11 cellular contexts compared by ENCODE assay signal in genomic region chrX:2665387-2666304, GRCh38.
"Had no signal": no experiment of that assay in that cellular context is flagged by ENCODE, and none has a peak within 500 bp of the region (broad histone marks: within the 10 kb centered on the region; RNA-seq: fewer than 3 reads in every experiment).

No MANE protein-coding gene starts in this region.

- H3K36me3 ChIP-seq: adrenal gland, thyroid gland had no signal

- H3K27ac Mint-ChIP-seq: dendritic cell treated with granulocyte-macrophage colony-stimulating factor and Interleukin-4, amounts not matched to agents 40 ng/mL and 50 ng/mL, for 4 days had no signal

- H3K9me3 Mint-ChIP-seq: activated CD4-positive, alpha-beta memory T cell treated with anti-CD3 and anti-CD28 coated beads for 36 hours; dendritic cell treated with granulocyte-macrophage colony-stimulating factor and Interleukin-4, amounts not matched to agents 40 ng/mL and 50 ng/mL, for 4 days; immature natural killer cell had no signal

- H3K4me3 Mint-ChIP-seq: activated CD4-positive, alpha-beta memory T cell treated with anti-CD3 and anti-CD28 coated beads for 36 hours; dendritic cell treated with granulocyte-macrophage colony-stimulating factor and Interleukin-4, amounts not matched to agents 40 ng/mL and 50 ng/mL, for 4 days; immature natural killer cell had no signal

- H3K4me1 Mint-ChIP-seq: immature natural killer cell had no signal

- H3K27ac ChIP-seq: adrenal gland, thyroid gland had no signal

- H3K27me3 ChIP-seq: adrenal gland, thyroid gland had no signal

- H3K27me3 Mint-ChIP-seq: activated CD4-positive, alpha-beta memory T cell treated with anti-CD3 and anti-CD28 coated beads for 36 hours; dendritic cell treated with granulocyte-macrophage colony-stimulating factor and Interleukin-4, amounts not matched to agents 40 ng/mL and 50 ng/mL, for 4 days had no signal

- FAIRE-seq: urothelium cell line had no signal

- H3K9me3 ChIP-seq: adrenal gland, thyroid gland had no signal

- DNase-seq: activated CD4-positive, alpha-beta memory T cell treated with anti-CD3 and anti-CD28 coated beads for 36 hours; activated naive CD4-positive, alpha-beta T cell; adrenal gland; erythroblast; immature natural killer cell; stimulated activated CD4-positive, alpha-beta T cell treated with anti-CD3 and anti-CD28 coated beads, Interleukin-15, amount 100 ng/mL, for 24 hours; stimulated activated CD4-positive, alpha-beta T cell treated with anti-CD3 and anti-CD28 coated beads, Interleukin-4, amount 100 ng/mL, for 24 hours; T1000; thyroid gland had no signal

- H3K4me1 ChIP-seq: adrenal gland, thyroid gland had no signal

- H3K4me3 ChIP-seq: adrenal gland, thyroid gland had no signal
